Comparison of ENCODE assay signal across 11 cellular contexts in genomic region chr17:82753516-82753915, GRCh38. TPM values are rescaled to one million over a fixed set of nuclear protein-coding genes. Genes with fewer than 3 reads are reported as not detected.
A peak's percentile ranks its signal among the peaks of the same experiment; 100 is the strongest.
DNase-seq lines count a peak whose midpoint lies in the region; ATAC-seq and TF ChIP-seq lines count a peak whose summit lies in the region.
"Had no signal": no experiment of that assay in that cellular context is flagged by ENCODE, and none has a peak within 500 bp of the region (broad histone marks: within the 10 kb centered on the region; RNA-seq: fewer than 3 reads in every experiment).

No MANE protein-coding gene starts in this region.

- no peak overlapping the region for H3K27ac Mint-ChIP-seq in CD8-positive, alpha-beta T cell
- H3K27ac Mint-ChIP-seq in activated T-helper 2 cell treated with anti-CD3 and anti-CD28 coated beads, Interferon-gamma antibody, Interleukin-2, Interleukin-4, amounts not matched to agents 10 μg/mL and 5 μg/mL and 100 μg/mL, durations not matched to agents 14 hours and 24 hours and 36 hours: no peak overlapping the region
- peak overlapping the region in 1 of 6 donors; percentile 74 for H3K27ac Mint-ChIP-seq in naive B cell

- peaks cover 17% of the 10 kb centered on the region for H3K4me1 ChIP-seq in CD8-positive, alpha-beta T cell (ENCODE audit: insufficient read depth, low read length)
- H3K4me1 ChIP-seq in HUES48 (ENCODE audit: control insufficient read depth, insufficient read depth, low read length): peaks cover 21% of the 10 kb centered on the region

- H3K9me3 ChIP-seq in CD8-positive, alpha-beta T cell (ENCODE audit: low read length): no peaks in the 10 kb centered on the region
- no peaks in the 10 kb centered on the region for H3K9me3 ChIP-seq in HUES48 (ENCODE audit: control insufficient read depth, insufficient read depth, low read length)
- H3K9me3 ChIP-seq: mucosa of descending colon had no signal

- H3K27me3 Mint-ChIP-seq in CD8-positive, alpha-beta T cell (ENCODE audit: low read depth): no peaks in the 10 kb centered on the region
- no peaks in the 10 kb centered on the region for H3K27me3 Mint-ChIP-seq in activated T-helper 2 cell treated with anti-CD3 and anti-CD28 coated beads, Interferon-gamma antibody, Interleukin-2, Interleukin-4, amounts not matched to agents 10 μg/mL and 5 μg/mL and 100 μg/mL, durations not matched to agents 14 hours and 24 hours and 36 hours (ENCODE audit: low read depth)
- H3K27me3 Mint-ChIP-seq in naive B cell: no peaks in the 10 kb centered on the region

- no peak for TF ChIP-seq CTCF in CD8-positive, alpha-beta T cell (IDR thresholded peaks at IDR 0.05)

- H3K4me3 ChIP-seq in CD8-positive, alpha-beta T cell (ENCODE audit: low read depth, low read length): no peak overlapping the region
- H3K4me3 ChIP-seq in HUES48 (ENCODE audit: low read depth, low read length): peak overlapping the region; percentile 90

- no peaks in the 10 kb centered on the region for H3K36me3 ChIP-seq in CD8-positive, alpha-beta T cell (ENCODE audit: insufficient read depth, low read length)
- peaks cover 12% of the 10 kb centered on the region; the same call in 1 of the 2 replicates for H3K36me3 ChIP-seq in HUES48 (ENCODE audit: control insufficient read depth, insufficient read depth, low read length)

- H3K4me3 Mint-ChIP-seq in CD8-positive, alpha-beta T cell: peak overlapping the region; percentile 82
- peak overlapping the region; percentile 86 for H3K4me3 Mint-ChIP-seq in activated T-helper 2 cell treated with anti-CD3 and anti-CD28 coated beads, Interferon-gamma antibody, Interleukin-2, Interleukin-4, amounts not matched to agents 10 μg/mL and 5 μg/mL and 100 μg/mL, durations not matched to agents 14 hours and 24 hours and 36 hours (ENCODE audit: low read depth)
- peak overlapping the region in 7 of 8 donors; percentile 44 to 88 (median 85) for H3K4me3 Mint-ChIP-seq in naive B cell

- peaks cover 17% of the 10 kb centered on the region for H3K36me3 Mint-ChIP-seq in CD8-positive, alpha-beta T cell
- peaks cover 16% of the 10 kb centered on the region for H3K36me3 Mint-ChIP-seq in activated T-helper 2 cell treated with anti-CD3 and anti-CD28 coated beads, Interferon-gamma antibody, Interleukin-2, Interleukin-4, amounts not matched to agents 10 μg/mL and 5 μg/mL and 100 μg/mL, durations not matched to agents 14 hours and 24 hours and 36 hours (ENCODE audit: low read depth)
- no peaks in the 10 kb centered on the region for H3K36me3 Mint-ChIP-seq in naive B cell

- no peaks in the 10 kb centered on the region for H3K27me3 ChIP-seq in CD8-positive, alpha-beta T cell (ENCODE audit: insufficient read depth, low read length)
- H3K27me3 ChIP-seq in HUES48 (ENCODE audit: control insufficient read depth, insufficient read depth, low read length): no peaks in the 10 kb centered on the region

- POLR2A ChIA-PET in CD8-positive, alpha-beta T cell (lab: Charles Lee): no interaction called here

- ATAC-seq in CD8-positive, alpha-beta T cell: no peak
- ATAC-seq in naive B cell (ENCODE audit: low read depth in 2 of 2): no peak
- no peak for ATAC-seq in GM18861 (IDR thresholded peaks at IDR 0.05; ENCODE audit: unreplicated experiment)
- ATAC-seq: mucosa of descending colon had no signal

- H3K9me3 Mint-ChIP-seq in CD8-positive, alpha-beta T cell: peaks cover 1% of the 10 kb centered on the region
- H3K9me3 Mint-ChIP-seq in activated T-helper 2 cell treated with anti-CD3 and anti-CD28 coated beads, Interferon-gamma antibody, Interleukin-2, Interleukin-4, amounts not matched to agents 10 μg/mL and 5 μg/mL and 100 μg/mL, durations not matched to agents 14 hours and 24 hours and 36 hours: no peaks in the 10 kb centered on the region
- no peaks in the 10 kb centered on the region for H3K9me3 Mint-ChIP-seq in naive B cell

- H3K9ac ChIP-seq in HUES48 (ENCODE audit: low read depth, low read length): no peak overlapping the region

- no peak for DNase-seq in CD8-positive, alpha-beta T cell
- no peak for DNase-seq in activated T-helper 2 cell treated with anti-CD3 and anti-CD28 coated beads, Interferon-gamma antibody, Interleukin-2, Interleukin-4, amounts not matched to agents 10 μg/mL and 5 μg/mL and 100 μg/mL, durations not matched to agents 14 hours and 24 hours and 36 hours (ENCODE audit: low spot score)
- DNase-seq in naive B cell: no peak
- no peak for DNase-seq in superior temporal gyrus (ENCODE audit: extremely low spot score)
- DNase-seq in effector CD8-positive, alpha-beta T cell (lab: John Stamatoyannopoulos, UW): no peak
- DNase-seq in T-helper 9 cell: no peak
- DNase-seq: mucosa of descending colon; NCI-H526 treated with DMSO at 0.1 percent for 48 hours; stimulated activated naive CD4-positive, alpha-beta T cell treated with Interleukin-2 at 50 U/mL for 16 hours had no signal

- intact Hi-C loops in CD8-positive, alpha-beta T cell (cut with DNase I, micrococcal nuclease): loop anchor here in 1 of 2 experiments (10.0 kb wide), 1 partner anchor 301 kb away; no protein-coding TSS in a partner anchor
- intact Hi-C loops in activated T-helper 2 cell treated with anti-CD3 and anti-CD28 coated beads, Interferon-gamma antibody, Interleukin-2, Interleukin-4, amounts not matched to agents 10 μg/mL and 5 μg/mL and 100 μg/mL, durations not matched to agents 14 hours and 24 hours and 36 hours (cut with micrococcal nuclease): loop anchor here (2.0 kb wide), 1 partner anchor 37 kb away; the partner anchor contains the start of gene FN3KRP

- CTCF ChIA-PET in CD8-positive, alpha-beta T cell (lab: Charles Lee): no interaction called here

- H3K4me1 Mint-ChIP-seq in CD8-positive, alpha-beta T cell (ENCODE audit: low read depth): peaks cover 28% of the 10 kb centered on the region
- H3K4me1 Mint-ChIP-seq in activated T-helper 2 cell treated with anti-CD3 and anti-CD28 coated beads, Interferon-gamma antibody, Interleukin-2, Interleukin-4, amounts not matched to agents 10 μg/mL and 5 μg/mL and 100 μg/mL, durations not matched to agents 14 hours and 24 hours and 36 hours (ENCODE audit: low read depth): peaks cover 20% of the 10 kb centered on the region
- H3K4me1 Mint-ChIP-seq in naive B cell: peaks cover 23 to 33% (median 24%) of the 10 kb centered on the region in 3 donors

- no peak overlapping the region for H3K27ac ChIP-seq in CD8-positive, alpha-beta T cell (ENCODE audit: low read depth, low read length)
- H3K27ac ChIP-seq in HUES48 (ENCODE audit: low read depth, low read length): no peak overlapping the region

RNA-seq across cellular contexts. Expression of gene TBCD, which starts 1.7 kb away (rescaled TPM):
- 10 to 100 TPM; 78.3 to 91.2 TPM for total RNA-seq in CD8-positive, alpha-beta T cell
- total RNA-seq in activated T-helper 2 cell treated with anti-CD3 and anti-CD28 coated beads, Interferon-gamma antibody, Interleukin-2, Interleukin-4, amounts not matched to agents 10 μg/mL and 5 μg/mL and 100 μg/mL, durations not matched to agents 14 hours and 24 hours and 36 hours: 120 and 125 TPM in 2 replicates
- 10 to 100 TPM; 23.6 to 34.7 (median 27.5) TPM for polyA plus RNA-seq in naive B cell (ENCODE audit: low read depth in 6 of 6)

RNA-seq across cellular contexts. Expression of gene FN3K, which starts 18.1 kb away (rescaled TPM):
- total RNA-seq in CD8-positive, alpha-beta T cell: 1 to 10 TPM; 3.1 to 3.4 TPM
- 3.6 and 4.0 TPM in 2 replicates for total RNA-seq in activated T-helper 2 cell treated with anti-CD3 and anti-CD28 coated beads, Interferon-gamma antibody, Interleukin-2, Interleukin-4, amounts not matched to agents 10 μg/mL and 5 μg/mL and 100 μg/mL, durations not matched to agents 14 hours and 24 hours and 36 hours
- polyA plus RNA-seq in naive B cell (ENCODE audit: low read depth in 6 of 6): not detected

RNA-seq across cellular contexts. Expression of gene FN3KRP, which starts 37.0 kb away (rescaled TPM):
- 10 to 100 TPM; 29.3 to 30.9 TPM for total RNA-seq in CD8-positive, alpha-beta T cell
- 39.6 and 42.3 TPM in 2 replicates for total RNA-seq in activated T-helper 2 cell treated with anti-CD3 and anti-CD28 coated beads, Interferon-gamma antibody, Interleukin-2, Interleukin-4, amounts not matched to agents 10 μg/mL and 5 μg/mL and 100 μg/mL, durations not matched to agents 14 hours and 24 hours and 36 hours
- polyA plus RNA-seq in naive B cell (ENCODE audit: low read depth in 6 of 6): 10 to 100 TPM; 20.0 to 27.7 (median 25.8) TPM

RNA-seq across cellular contexts. Expression of gene RAB40B, which starts 55.0 kb away (rescaled TPM):
- total RNA-seq in CD8-positive, alpha-beta T cell: 1 to 10 TPM; 1.1 to 1.2 TPM
- 4.8 and 5.4 TPM in 2 replicates for total RNA-seq in activated T-helper 2 cell treated with anti-CD3 and anti-CD28 coated beads, Interferon-gamma antibody, Interleukin-2, Interleukin-4, amounts not matched to agents 10 μg/mL and 5 μg/mL and 100 μg/mL, durations not matched to agents 14 hours and 24 hours and 36 hours
- polyA plus RNA-seq in naive B cell (ENCODE audit: low read depth in 6 of 6): 1 to 10 TPM; 1.2 to 3.0 (median 2.3) TPM
